ENCODE assay signal across 29 cellular contexts in genomic region chr7:159306012-159306411, GRCh38.
"Had no signal": no experiment of that assay in that cellular context is flagged by ENCODE, and none has a peak within 500 bp of the region (broad histone marks: within the 10 kb centered on the region; RNA-seq: fewer than 3 reads in every experiment).

No MANE protein-coding gene starts in this region.

- H3K4me3 ChIP-seq: stomach, suprapubic skin, testis, thoracic aorta, thyroid gland, tibial artery, tibial nerve, transverse colon, upper lobe of left lung, upper lobe of right lung, uterus, vagina had no signal

- H3K4me1 ChIP-seq: suprapubic skin, testis, thyroid gland, tibial artery, tibial nerve, transverse colon, upper lobe of left lung, upper lobe of right lung, uterus, vagina had no signal

- DNase-seq: stimulated activated CD4-positive, alpha-beta T cell treated with anti-CD3 and anti-CD28 coated beads, Interleukin-2, amount 100 ng/mL, for 48 hours; stimulated activated CD4-positive, alpha-beta T cell treated with anti-CD3 and anti-CD28 coated beads, Interleukin-4, amount 100 ng/mL, for 1 hour; stimulated activated CD4-positive, alpha-beta T cell treated with anti-CD3 and anti-CD28 coated beads, Interleukin-4, amount 100 ng/mL, for 24 hours; stimulated activated CD4-positive, alpha-beta T cell treated with anti-CD3 and anti-CD28 coated beads, Interleukin-4, amount 100 ng/mL, for 4 hours; stimulated activated CD8-positive, alpha-beta memory T cell treated with anti-CD3 and anti-CD28 coated beads, Interleukin-4, amount 100 ng/mL, for 48 hours; stimulated activated naive B cell treated with anti-CD40 and anti-IgM and Interleukin-4, amounts not matched to agents 10 μg/mL and 1 μg/mL and 100 μg/mL, for 72 hours; stimulated activated naive CD4-positive, alpha-beta T cell; stimulated activated naive CD4-positive, alpha-beta T cell treated with Interleukin-2 at 50 U/mL for 16 hours; stimulated activated naive CD8-positive, alpha-beta T cell treated with anti-CD3 and anti-CD28 coated beads, Interleukin-15, amount 100 ng/mL, for 72 hours; stimulated activated naive CD8-positive, alpha-beta T cell treated with anti-CD3 and anti-CD28 coated beads, Interleukin-15, Interleukin-2, amounts not matched to agents 100 U/mL and 50 U/mL, for 24 hours; stomach; substantia nigra; testis; thyroid gland; tibial artery; transverse colon; trophoblast cell; upper lobe of left lung; upper lobe of right lung; uterus had no signal

- H3K4me3 Mint-ChIP-seq: stimulated activated effector memory CD8-positive, alpha-beta T cell treated with anti-CD3 and anti-CD28 coated beads, Interleukin-12 subunit alpha, Interleukin-12 subunit beta, amount 100 ng/mL, for 72 hours; stimulated activated memory B cell treated with anti-CD40 and anti-IgM and Interleukin-4, amounts not matched to agents 10 μg/mL and 1 μg/mL and 100 μg/mL, for 72 hours; stimulated activated naive B cell treated with anti-CD40 and anti-IgM and Interleukin-4, amounts not matched to agents 10 μg/mL and 1 μg/mL and 100 μg/mL, for 72 hours; stimulated activated naive CD8-positive, alpha-beta T cell treated with anti-CD3 and anti-CD28 coated beads, Interleukin-15, amount 100 ng/mL, for 72 hours; stimulated activated naive CD8-positive, alpha-beta T cell treated with anti-CD3 and anti-CD28 coated beads, Interleukin-15, Interleukin-2, amounts not matched to agents 100 ng/mL and 50 ng/mL, for 24 hours; type B pancreatic cell had no signal

- H3K9me3 ChIP-seq: testis, thyroid gland, tibial artery, transverse colon, upper lobe of left lung, upper lobe of right lung, uterus, vagina had no signal

- H3K36me3 Mint-ChIP-seq: stimulated activated effector memory CD8-positive, alpha-beta T cell treated with anti-CD3 and anti-CD28 coated beads, Interleukin-12 subunit alpha, Interleukin-12 subunit beta, amount 100 ng/mL, for 72 hours; stimulated activated memory B cell treated with anti-CD40 and anti-IgM and Interleukin-4, amounts not matched to agents 10 μg/mL and 1 μg/mL and 100 μg/mL, for 72 hours; stimulated activated naive B cell treated with anti-CD40 and anti-IgM and Interleukin-4, amounts not matched to agents 10 μg/mL and 1 μg/mL and 100 μg/mL, for 72 hours; type B pancreatic cell had no signal

- FAIRE-seq: urothelium cell line had no signal

- H3K27ac ChIP-seq: stomach, suprapubic skin, testis, thoracic aorta, thyroid gland, tibial artery, tibial nerve, transverse colon, upper lobe of left lung, upper lobe of right lung, uterus, vagina had no signal

- H3K27ac Mint-ChIP-seq: stimulated activated effector memory CD8-positive, alpha-beta T cell treated with anti-CD3 and anti-CD28 coated beads, Interleukin-12 subunit alpha, Interleukin-12 subunit beta, amount 100 ng/mL, for 72 hours; stimulated activated memory B cell treated with anti-CD40 and anti-IgM and Interleukin-4, amounts not matched to agents 10 μg/mL and 1 μg/mL and 100 μg/mL, for 72 hours; stimulated activated naive B cell treated with anti-CD40 and anti-IgM and Interleukin-4, amounts not matched to agents 10 μg/mL and 1 μg/mL and 100 μg/mL, for 72 hours; stimulated activated naive CD8-positive, alpha-beta T cell treated with anti-CD3 and anti-CD28 coated beads, Interleukin-15, Interleukin-2, amounts not matched to agents 100 ng/mL and 50 ng/mL, for 24 hours; type B pancreatic cell had no signal

- ATAC-seq: stimulated activated effector memory CD8-positive, alpha-beta T cell treated with anti-CD3 and anti-CD28 coated beads, Interleukin-12 subunit alpha, Interleukin-12 subunit beta, amount 100 ng/mL, for 72 hours; stimulated activated memory B cell treated with anti-CD40 and anti-IgM and Interleukin-4, amounts not matched to agents 10 μg/mL and 1 μg/mL and 100 μg/mL, for 72 hours; stimulated activated naive B cell treated with anti-CD40 and anti-IgM and Interleukin-4, amounts not matched to agents 10 μg/mL and 1 μg/mL and 100 μg/mL, for 72 hours; stimulated activated naive CD8-positive, alpha-beta T cell treated with anti-CD3 and anti-CD28 coated beads, Interleukin-15, amount 100 ng/mL, for 72 hours; stimulated activated naive CD8-positive, alpha-beta T cell treated with anti-CD3 and anti-CD28 coated beads, Interleukin-15, Interleukin-2, amounts not matched to agents 100 U/mL and 50 U/mL, for 24 hours; upper lobe of right lung had no signal

- H3K36me3 ChIP-seq: stomach, suprapubic skin, thoracic aorta, thyroid gland, tibial artery, tibial nerve, transverse colon, upper lobe of left lung, upper lobe of right lung, uterus, vagina had no signal

- H3K27me3 Mint-ChIP-seq: stimulated activated memory B cell treated with anti-CD40 and anti-IgM and Interleukin-4, amounts not matched to agents 10 μg/mL and 1 μg/mL and 100 μg/mL, for 72 hours; type B pancreatic cell had no signal

- H3K9me3 Mint-ChIP-seq: stimulated activated effector memory CD8-positive, alpha-beta T cell treated with anti-CD3 and anti-CD28 coated beads, Interleukin-12 subunit alpha, Interleukin-12 subunit beta, amount 100 ng/mL, for 72 hours; type B pancreatic cell had no signal

- H3K4me1 Mint-ChIP-seq: stimulated activated effector memory CD8-positive, alpha-beta T cell treated with anti-CD3 and anti-CD28 coated beads, Interleukin-12 subunit alpha, Interleukin-12 subunit beta, amount 100 ng/mL, for 72 hours; stimulated activated memory B cell treated with anti-CD40 and anti-IgM and Interleukin-4, amounts not matched to agents 10 μg/mL and 1 μg/mL and 100 μg/mL, for 72 hours; stimulated activated naive B cell treated with anti-CD40 and anti-IgM and Interleukin-4, amounts not matched to agents 10 μg/mL and 1 μg/mL and 100 μg/mL, for 72 hours; stimulated activated naive CD8-positive, alpha-beta T cell treated with anti-CD3 and anti-CD28 coated beads, Interleukin-15, amount 100 ng/mL, for 72 hours had no signal

- H3K27me3 ChIP-seq: stomach, suprapubic skin, testis, thyroid gland, tibial artery, tibial nerve, transverse colon, upper lobe of left lung, upper lobe of right lung, uterus, vagina had no signal
